ENCODE assay signal across 8 cellular contexts in genomic region chr9:127925959-127926949, GRCh38. TPM values are rescaled to one million over a fixed set of nuclear protein-coding genes. Genes with fewer than 3 reads are reported as not detected.
A peak's percentile ranks its signal among the peaks of the same experiment; 100 is the strongest.
DNase-seq lines count a peak whose midpoint lies in the region; ATAC-seq and FAIRE-seq lines count a peak whose summit lies in the region.
"Had no signal": no experiment of that assay in that cellular context is flagged by ENCODE, and none has a peak within 500 bp of the region (broad histone marks: within the 10 kb centered on the region; RNA-seq: fewer than 3 reads in every experiment).

No MANE protein-coding gene starts in this region.

- no peaks in the 10 kb centered on the region for H3K36me3 ChIP-seq in CD4-positive, CD25-positive, alpha-beta regulatory T cell (ENCODE audit: control insufficient read depth, insufficient read depth, low read length)

- H3K9me3 ChIP-seq in CD4-positive, CD25-positive, alpha-beta regulatory T cell (ENCODE audit: control insufficient read depth in 2 of 2, low read length in 2 of 2), result no peaks in the 10 kb centered on the region
- H3K9me3 ChIP-seq in T-helper 17 cell (ENCODE audit: control insufficient read depth, low read length, poor library complexity, severe bottlenecking), result no peaks in the 10 kb centered on the region
- peaks cover 3% of the 10 kb centered on the region for H3K9me3 ChIP-seq in iPS-18c (ENCODE audit: control insufficient read depth, insufficient read depth, low read length)

- H3K4me3 Mint-ChIP-seq in CD4-positive, CD25-positive, alpha-beta regulatory T cell, result peak overlapping the region; percentile 29 to 76 (median 60)
- peak overlapping the region; percentile 69 for H3K4me3 Mint-ChIP-seq in T-helper 17 cell

- H3K4me1 ChIP-seq in CD4-positive, CD25-positive, alpha-beta regulatory T cell (ENCODE audit: control insufficient read depth, insufficient read depth, low read length, poor library complexity, severe bottlenecking), result peaks cover 45% of the 10 kb centered on the region

- H3K4me3 ChIP-seq in CD4-positive, CD25-positive, alpha-beta regulatory T cell (ENCODE audit: low read depth, low read length), result no peak overlapping the region
- peak overlapping the region; percentile 84 for H3K4me3 ChIP-seq in iPS-18c (ENCODE audit: insufficient read depth, low read depth, low read length)

- H3K27ac ChIP-seq in CD4-positive, CD25-positive, alpha-beta regulatory T cell (ENCODE audit: insufficient read depth, low read length, poor library complexity, severe bottlenecking), result no peak overlapping the region

- no peak for FAIRE-seq in HTR-8/SVneo (lab: Jason Lieb, UNC)

- intact Hi-C loops in posterior cingulate gyrus (cut with DNase I), result no loop called here

- H3K27me3 Mint-ChIP-seq in CD4-positive, CD25-positive, alpha-beta regulatory T cell, result peaks cover 32% of the 10 kb centered on the region
- peaks cover 6% of the 10 kb centered on the region for H3K27me3 Mint-ChIP-seq in T-helper 17 cell

- no peaks in the 10 kb centered on the region for H3K9me3 Mint-ChIP-seq in CD4-positive, CD25-positive, alpha-beta regulatory T cell
- H3K9me3 Mint-ChIP-seq: activated T-cell treated with anti-CD3 and anti-CD28 coated beads, Interleukin-2, amount 50 U/mL, for 72 hours had no signal

- H3K27me3 ChIP-seq in CD4-positive, CD25-positive, alpha-beta regulatory T cell (ENCODE audit: control insufficient read depth, insufficient read depth, low read length), result peaks cover 4% of the 10 kb centered on the region

- no peak for DNase-seq in CD4-positive, CD25-positive, alpha-beta regulatory T cell
- DNase-seq in T-helper 17 cell, result no peak
- no peak for DNase-seq in NCI-H345 (lab: John Stamatoyannopoulos, UW)
- DNase-seq in posterior cingulate gyrus, result no peak
- no peak for DNase-seq in HTR-8/SVneo (ENCODE audit: insufficient read length, low spot score)
- DNase-seq: NCI-H2171 had no signal

- no peaks in the 10 kb centered on the region for H3K36me3 Mint-ChIP-seq in CD4-positive, CD25-positive, alpha-beta regulatory T cell
- H3K36me3 Mint-ChIP-seq in T-helper 17 cell (ENCODE audit: low read depth), result no peaks in the 10 kb centered on the region

- peaks cover 0 to 37% (median 20%) of the 10 kb centered on the region in 4 donors for H3K4me1 Mint-ChIP-seq in CD4-positive, CD25-positive, alpha-beta regulatory T cell
- peaks cover 22% of the 10 kb centered on the region for H3K4me1 Mint-ChIP-seq in T-helper 17 cell

- ATAC-seq in CD4-positive, CD25-positive, alpha-beta regulatory T cell (ENCODE audit: low read depth in 2 of 2), result no peak
- ATAC-seq in T-helper 17 cell, result no peak

- H3K27ac Mint-ChIP-seq in CD4-positive, CD25-positive, alpha-beta regulatory T cell, result peak overlapping the region in 1 of 3 donors; percentile 56
- H3K27ac Mint-ChIP-seq in T-helper 17 cell, result peak overlapping the region; percentile 75
- H3K27ac Mint-ChIP-seq: activated T-cell treated with anti-CD3 and anti-CD28 coated beads, Interleukin-2, amount 50 U/mL, for 72 hours had no signal

RNA-seq across cellular contexts. Expression of gene PIP5KL1, which starts 4.3 kb away (rescaled TPM):
- 3.3 TPM for total RNA-seq in CD4-positive, CD25-positive, alpha-beta regulatory T cell
- polyA plus RNA-seq in CD4-positive, CD25-positive, alpha-beta regulatory T cell, result 1 to 10 TPM in 1 of 4 donors, under 1 TPM in 2, not detected in 1; 0.22 to 1.1 (median 0.81) TPM
- total RNA-seq in T-helper 17 cell, result 1 to 10 TPM; 2.1 to 2.3 TPM

RNA-seq across cellular contexts. Expression of gene ST6GALNAC4, which starts 9.4 kb away (rescaled TPM):
- 31.6 TPM for total RNA-seq in CD4-positive, CD25-positive, alpha-beta regulatory T cell
- 10 to 100 TPM; 23.1 to 23.8 (median 23.7) TPM for polyA plus RNA-seq in CD4-positive, CD25-positive, alpha-beta regulatory T cell
- 10 to 100 TPM; 18.5 to 22.1 TPM for total RNA-seq in T-helper 17 cell

RNA-seq across cellular contexts. Expression of gene DPM2, which starts 11.4 kb away (rescaled TPM):
- total RNA-seq in CD4-positive, CD25-positive, alpha-beta regulatory T cell, result 35.7 TPM
- 10 to 100 TPM; 27.5 to 30.6 (median 29.7) TPM for polyA plus RNA-seq in CD4-positive, CD25-positive, alpha-beta regulatory T cell
- total RNA-seq in T-helper 17 cell, result 10 to 100 TPM; 23.3 to 26.2 TPM

RNA-seq across cellular contexts. Expression of gene ST6GALNAC6, which starts 26.9 kb away (rescaled TPM):
- 136 TPM for total RNA-seq in CD4-positive, CD25-positive, alpha-beta regulatory T cell
- 10 to 100 TPM; 43.7 to 50.5 (median 47.9) TPM for polyA plus RNA-seq in CD4-positive, CD25-positive, alpha-beta regulatory T cell
- total RNA-seq in T-helper 17 cell, result 100 to 1,000 TPM in 1 of 2 donors, 10 to 100 TPM in 1; 74.5 to 108 TPM

RNA-seq across cellular contexts. Expression of gene AK1, which starts 48.8 kb away (rescaled TPM):
- total RNA-seq in CD4-positive, CD25-positive, alpha-beta regulatory T cell, result 84.7 TPM
- under 1 TPM; 0.08 to 0.42 (median 0.25) TPM for polyA plus RNA-seq in CD4-positive, CD25-positive, alpha-beta regulatory T cell
- 10 to 100 TPM; 35.9 to 66.5 TPM for total RNA-seq in T-helper 17 cell
